1 cellular context compared by ENCODE assay signal in genomic region chr10:77496941-77497420, GRCh38.
TF ChIP-seq lines count a peak whose summit lies in the region.

No MANE protein-coding gene starts in this region.

TF ChIP-seq in GM23338, 12 proteins besides CTCF, POLR2A, EP300 and RAD21 (continued from another document):
- no peak for TF ChIP-seq ETS1 (IDR thresholded peaks at IDR 0.05)
- TF ChIP-seq POLR2AphosphoS5 (IDR thresholded peaks at IDR 0.05; ENCODE audit: low read depth), result no peak
- no peak for TF ChIP-seq CREB1 (CRISPR knock-in tag; IDR thresholded peaks at IDR 0.05; ENCODE audit: low read depth)
- no peak for TF ChIP-seq NANOG (IDR thresholded peaks at IDR 0.05; ENCODE audit: borderline replicate concordance)
- TF ChIP-seq JUNB (IDR thresholded peaks at IDR 0.05; ENCODE audit: unreplicated experiment), result no peak
- TF ChIP-seq STAT1 (IDR thresholded peaks at IDR 0.05; ENCODE audit: unreplicated experiment), result no peak
- no peak for TF ChIP-seq EZH2phosphoT487 (IDR thresholded peaks at IDR 0.05; ENCODE audit: unreplicated experiment)
- no peak for TF ChIP-seq ZNF114 (CRISPR knock-in tag; IDR thresholded peaks at IDR 0.05)
- no peak for TF ChIP-seq ZNF462 (CRISPR knock-in tag; IDR thresholded peaks at IDR 0.05)
- no peak for TF ChIP-seq REST (IDR thresholded peaks at IDR 0.05; ENCODE audit: unreplicated experiment)
